ENCODE assay signal across 1 cellular context in genomic region chr11:67981226-67981625, GRCh38.
TF ChIP-seq lines count a peak whose summit lies in the region.

No MANE protein-coding gene starts in this region.

TF ChIP-seq in A549, 52 proteins besides CTCF, POLR2A, EP300 and RAD21:
- TF ChIP-seq REST (IDR thresholded peaks at IDR 0.05), result peak; percentile 37; the same call in 1 of the 2 replicates
